ENCODE assay signal across 19 cellular contexts in genomic region chr7:45592230-45592991, GRCh38. TPM values are rescaled to one million over a fixed set of nuclear protein-coding genes. Genes with fewer than 3 reads are reported as not detected.
DNase-seq lines count a peak whose midpoint lies in the region; ATAC-seq and TF ChIP-seq lines count a peak whose summit lies in the region.
"Had no signal": no experiment of that assay in that cellular context is flagged by ENCODE, and none has a peak within 500 bp of the region (broad histone marks: within the 10 kb centered on the region; RNA-seq: fewer than 3 reads in every experiment).

No MANE protein-coding gene starts in this region.

- intact Hi-C loops in right cardiac atrium (cut with DNase I) (no loop called here), vagina (cut with DNase I) (no loop called here)

- no peak overlapping the region for H3K4me2 ChIP-seq in neural progenitor cell
- no peak overlapping the region for H3K4me2 ChIP-seq in GM23338

- H3F3A ChIP-seq in neural progenitor cell (ENCODE audit: low read depth), result no peaks in the 10 kb centered on the region
- no peaks in the 10 kb centered on the region for H3F3A ChIP-seq in GM23338 (replicated peaks; ENCODE audit: low read depth)

- H4K20me1 ChIP-seq in neural progenitor cell (ENCODE audit: low read depth) (no peaks in the 10 kb centered on the region), GM23338 (replicated peaks; ENCODE audit: insufficient read depth) (no peaks in the 10 kb centered on the region)

- H3K9me2 ChIP-seq in GM23338 (ENCODE audit: insufficient read depth), result no peaks in the 10 kb centered on the region

- peaks cover 3% of the 10 kb centered on the region for H3K27me3 Mint-ChIP-seq in endothelial cell (ENCODE audit: unreplicated experiment)
- H3K27me3 Mint-ChIP-seq in neural progenitor cell (ENCODE audit: insufficient read depth, low read depth), result peaks cover 9% of the 10 kb centered on the region
- H3K27me3 Mint-ChIP-seq in GM23338 (ENCODE audit: insufficient read depth, low read depth, poor library complexity), result peaks cover 3% of the 10 kb centered on the region
- H3K27me3 Mint-ChIP-seq: CD4-positive, CD25-positive, alpha-beta regulatory T cell had no signal

- H3K27ac ChIP-seq in right atrium auricular region (no peak overlapping the region), right cardiac atrium (ENCODE audit: low read length) (no peak overlapping the region), neural progenitor cell (no peak overlapping the region), vagina (no peak overlapping the region), GM23338 (ENCODE audit: low read depth) (no peak overlapping the region)
- H3K27ac ChIP-seq: HL-60, RWPE1 had no signal

- H3K4me3 ChIP-seq in right atrium auricular region (no peak overlapping the region), right cardiac atrium (ENCODE audit: low read length) (no peak overlapping the region), neural progenitor cell (no peak overlapping the region), vagina (no peak overlapping the region), GM23338 (no peak overlapping the region)
- H3K4me3 ChIP-seq: GM12878, K562 had no signal

- 89% methylated on average over 24 of the region's 24 CpGs for WGBS in right cardiac atrium

- ATAC-seq in right cardiac atrium (no peak), GM21825 (IDR thresholded peaks at IDR 0.05; ENCODE audit: unreplicated experiment) (no peak), GM23338 (no peak)
- ATAC-seq: GM12878, K562 had no signal

- H3K4me1 Mint-ChIP-seq in endothelial cell (ENCODE audit: unreplicated experiment), result peaks cover 63% of the 10 kb centered on the region
- H3K4me1 Mint-ChIP-seq in neural progenitor cell, result peaks cover 22% of the 10 kb centered on the region
- peaks cover 38% of the 10 kb centered on the region for H3K4me1 Mint-ChIP-seq in GM23338
- H3K4me1 Mint-ChIP-seq: CD4-positive, CD25-positive, alpha-beta regulatory T cell had no signal

- H3K4me1 ChIP-seq in right atrium auricular region, result no peaks in the 10 kb centered on the region
- no peaks in the 10 kb centered on the region for H3K4me1 ChIP-seq in right cardiac atrium (ENCODE audit: control insufficient read depth, insufficient read depth, low read length)
- peaks cover 5% of the 10 kb centered on the region for H3K4me1 ChIP-seq in neural progenitor cell
- no peaks in the 10 kb centered on the region for H3K4me1 ChIP-seq in vagina
- H3K4me1 ChIP-seq in GM23338 (ENCODE audit: insufficient read depth), result no peaks in the 10 kb centered on the region

- H3K36me3 Mint-ChIP-seq in endothelial cell (ENCODE audit: low read depth, unreplicated experiment) (peaks cover 12% of the 10 kb centered on the region), neural progenitor cell (no peaks in the 10 kb centered on the region), GM23338 (ENCODE audit: low read depth) (no peaks in the 10 kb centered on the region; the same call in 1 of the 3 replicates)
- H3K36me3 Mint-ChIP-seq: CD4-positive, CD25-positive, alpha-beta regulatory T cell had no signal

- no peaks in the 10 kb centered on the region for H3K9me3 ChIP-seq in right atrium auricular region
- no peaks in the 10 kb centered on the region for H3K9me3 ChIP-seq in right cardiac atrium (ENCODE audit: control insufficient read depth, low read length)
- H3K9me3 ChIP-seq in neural progenitor cell (ENCODE audit: low read depth), result no peaks in the 10 kb centered on the region
- H3K9me3 ChIP-seq in vagina, result no peaks in the 10 kb centered on the region

- H3K27me3 ChIP-seq in right atrium auricular region (no peaks in the 10 kb centered on the region), right cardiac atrium (ENCODE audit: control insufficient read depth, insufficient read depth) (no peaks in the 10 kb centered on the region), neural progenitor cell (no peaks in the 10 kb centered on the region), vagina (no peaks in the 10 kb centered on the region), GM23338 (ENCODE audit: insufficient read depth) (no peaks in the 10 kb centered on the region)

- no peak overlapping the region for H3K9ac ChIP-seq in neural progenitor cell

- no peak for TF ChIP-seq POLR2A in vagina (IDR thresholded peaks at IDR 0.05)

- H3K36me3 ChIP-seq in right atrium auricular region (no peaks in the 10 kb centered on the region), neural progenitor cell (no peaks in the 10 kb centered on the region), vagina (no peaks in the 10 kb centered on the region), GM23338 (ENCODE audit: insufficient read depth) (no peaks in the 10 kb centered on the region)

- TF ChIP-seq CTCF in right atrium auricular region (IDR thresholded peaks at IDR 0.05) (no peak), endothelial cell (IDR thresholded peaks at IDR 0.05; ENCODE audit: unreplicated experiment) (no peak), neural progenitor cell (IDR thresholded peaks at IDR 0.05) (no peak), vagina (IDR thresholded peaks at IDR 0.05) (no peak), GM23338 (conservative IDR thresholded peaks at IDR 0.05; ENCODE audit: low read depth in 2 of 2) (no peak)

- H3K27ac Mint-ChIP-seq in endothelial cell (ENCODE audit: unreplicated experiment) (peak overlapping the region; percentile 48), neural progenitor cell (no peak overlapping the region), GM23338 (no peak overlapping the region)
- H3K27ac Mint-ChIP-seq: CD4-positive, CD25-positive, alpha-beta regulatory T cell had no signal

- H3K9me3 Mint-ChIP-seq in endothelial cell (ENCODE audit: unreplicated experiment) (no peaks in the 10 kb centered on the region), neural progenitor cell (no peaks in the 10 kb centered on the region), GM23338 (no peaks in the 10 kb centered on the region)
- H3K9me3 Mint-ChIP-seq: CD4-positive, CD25-positive, alpha-beta regulatory T cell had no signal

- H2AFZ ChIP-seq in neural progenitor cell (replicated peaks), result no peak overlapping the region
- no peak overlapping the region for H2AFZ ChIP-seq in GM23338

- peak; percentile 42 for DNase-seq in right atrium auricular region (ENCODE audit: low spot score)
- DNase-seq in right cardiac atrium, result no peak
- no peak for DNase-seq in endothelial cell (ENCODE audit: low spot score)
- DNase-seq in neural progenitor cell (ENCODE audit: low spot score), result peak; percentile 0
- peak; percentile 74 to 85 for DNase-seq in vagina (ENCODE audit: extremely low spot score in 2 of 2)
- no peak for DNase-seq in GM23338 (ENCODE audit: low spot score)
- DNase-seq in HuH-7.5 (ENCODE audit: low spot score), result no peak
- DNase-seq: ACHN; Calu3; CD4-positive, CD25-positive, alpha-beta regulatory T cell; NCI-H1436; NCI-H2081 treated with DMSO at 0.1 percent for 48 hours; NCI-H2227 treated with DMSO at 0.1 percent for 48 hours; NCI-H526 had no signal

- H3K79me2 ChIP-seq in neural progenitor cell (ENCODE audit: low read depth) (no peaks in the 10 kb centered on the region), GM23338 (replicated peaks; ENCODE audit: insufficient read depth) (peaks cover 17% of the 10 kb centered on the region; the same call in 1 of the 2 replicates)

- H3K4me3 Mint-ChIP-seq in endothelial cell (ENCODE audit: unreplicated experiment), result no peak overlapping the region
- peak overlapping the region; percentile 22 for H3K4me3 Mint-ChIP-seq in neural progenitor cell
- no peak overlapping the region for H3K4me3 Mint-ChIP-seq in GM23338
- H3K4me3 Mint-ChIP-seq: CD4-positive, CD25-positive, alpha-beta regulatory T cell had no signal

TF ChIP-seq in GM23338, 12 proteins besides CTCF, POLR2A, EP300 and RAD21 (continues in another document):
- no peak for TF ChIP-seq ETS1 (IDR thresholded peaks at IDR 0.05)

RNA-seq across cellular contexts. Expression of gene ADCY1, which starts 18.2 kb away (rescaled TPM):
- total RNA-seq in right atrium auricular region (1 to 10 TPM; 2.4 to 3.2 TPM), right cardiac atrium (1 to 10 TPM; 3.0 to 5.9 (median 4.6) TPM), endothelial cell (ENCODE audit: unreplicated experiment) (50.7 TPM), neural progenitor cell (ENCODE audit: low replicate concordance) (7.4 and 8.5 TPM in 2 replicates), vagina (2.5 TPM)
- polyA plus RNA-seq in right cardiac atrium (2.2 TPM), GM23338 (2016; fragmentation: Nextera tagmentation; extraction: Ambion mirVana) (2.3 and 2.4 TPM in 2 replicates)
- total RNA-seq in GM23338 (2014; rRNA removed; shearing (Covaris generic)), result 14.6 and 18.7 TPM in 2 replicates
- total RNA-seq: CD4-positive, CD25-positive, alpha-beta regulatory T cell had no signal
- polyA plus RNA-seq: CD4-positive, CD25-positive, alpha-beta regulatory T cell had no signal

Comparison
In these comparisons a context has a peak if more than half of its experiments do, and no peak if none do; other contexts are left out.
1. DNase-seq: peak in right atrium auricular region (single experiment), neural progenitor cell (single experiment) and vagina (2 of 2); none in right cardiac atrium (0 of 3), endothelial cell (single experiment), GM23338 (single experiment) and HuH-7.5 (single experiment).